Comparison of ENCODE assay signal across 21 cellular contexts in the genomic region with DNA sequence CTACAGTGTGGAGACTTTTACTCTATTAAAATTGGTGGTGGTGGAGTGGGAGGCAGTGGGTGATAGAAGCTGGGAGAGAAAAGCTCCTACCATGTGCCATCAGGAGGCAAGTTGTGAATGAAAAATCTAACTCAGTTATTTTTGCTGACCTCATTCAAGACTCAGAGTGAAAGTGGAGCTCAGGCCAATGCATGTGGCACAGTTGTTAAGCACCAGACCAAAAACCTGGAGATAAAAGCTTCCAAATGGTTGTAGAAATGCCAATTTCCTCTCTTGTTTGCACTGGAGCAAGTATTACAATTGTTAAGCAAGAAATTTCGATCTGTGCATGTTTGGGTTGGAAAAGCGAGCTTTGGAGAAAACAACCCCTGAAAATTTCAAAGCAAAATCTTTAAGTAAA.
A peak's percentile ranks its signal among the peaks of the same experiment; 100 is the strongest.
DNase-seq lines count a peak whose midpoint lies in the region; ATAC-seq, FAIRE-seq and TF ChIP-seq lines count a peak whose summit lies in the region.
"Had no signal": no experiment of that assay in that cellular context is flagged by ENCODE, and none has a peak within 500 bp of the region (broad histone marks: within the 10 kb centered on the region; RNA-seq: fewer than 3 reads in every experiment).

No MANE protein-coding gene starts in this region.

- DNase-seq in HepG2 (ENCODE audit: low spot score) (no peak), body of pancreas (peak in 1 of 4 donors; percentile 60), right lobe of liver (peak in 1 of 3 donors; percentile 56), SW 1271 (lab: John Stamatoyannopoulos, UW) (no peak), sigmoid colon (no peak), T-helper 2 cell (no peak)
- DNase-seq: 8988T; CD4-positive, alpha-beta memory T cell; GF-D8; Karpas-422; NCI-H1436; NCI-H1930; NCI-H345; NCI-H524 treated with DMSO at 0.1 percent for 48 hours had no signal

- H3K9ac ChIP-seq in liver (ENCODE audit: low read depth in 1 of 2, low read length in 2 of 2) (no peak overlapping the region), HepG2 (ENCODE audit: insufficient read depth, low read depth, low read length) (no peak overlapping the region)
- H3K9ac ChIP-seq: BLaER1 had no signal

- H3K4me3 ChIP-seq in liver (ENCODE audit: low read depth in 1 of 3, low read length in 3 of 3) (no peak overlapping the region), HepG2 (replicated peaks in 1 of 3; ENCODE audit: insufficient read depth in 1 of 3, low read depth in 2 of 3, low read length in 3 of 3) (no peak overlapping the region), body of pancreas (no peak overlapping the region), right lobe of liver (no peak overlapping the region), sigmoid colon (no peak overlapping the region)
- H3K4me3 ChIP-seq: BLaER1, SJSA1 had no signal

- no peaks in the 10 kb centered on the region for H3K27me3 ChIP-seq in liver (ENCODE audit: control insufficient read depth in 4 of 4, insufficient read depth in 4 of 4, low read length in 3 of 4)
- H3K27me3 ChIP-seq in HepG2 (ENCODE audit: control insufficient read depth in 1 of 2, insufficient read depth in 2 of 2, low read length in 2 of 2): no peaks in the 10 kb centered on the region; a peak in 1 of 5 replicates
- H3K27me3 ChIP-seq in body of pancreas: no peaks in the 10 kb centered on the region
- peaks cover 0 to 3% of the 10 kb centered on the region in 2 donors for H3K27me3 ChIP-seq in right lobe of liver
- no peaks in the 10 kb centered on the region for H3K27me3 ChIP-seq in sigmoid colon
- H3K27me3 ChIP-seq: BLaER1, SJSA1 had no signal

- H2AFZ ChIP-seq in HepG2 (ENCODE audit: low read length): no peak overlapping the region

- TF ChIP-seq EP300 in HepG2 (IDR thresholded peaks at IDR 0.05; ENCODE audit: low read depth in 2 of 2, low read length in 2 of 2) (no peak), HepG2 (CRISPR knock-in tag; IDR thresholded peaks at IDR 0.05; ENCODE audit: borderline replicate concordance) (no peak), sigmoid colon (IDR thresholded peaks at IDR 0.05) (no peak)

- TF ChIP-seq RAD21 in liver (IDR thresholded peaks at IDR 0.05): peak; percentile 22 to 46
- no peak for TF ChIP-seq RAD21 in HepG2 (CRISPR knock-in tag; IDR thresholded peaks at IDR 0.05)

- no peaks in the 10 kb centered on the region for H3K79me2 ChIP-seq in HepG2 (ENCODE audit: insufficient read depth, low read length)

- no peak overlapping the region for H3K4me2 ChIP-seq in HepG2 (ENCODE audit: low read depth, low read length)
- H3K4me2 ChIP-seq: BLaER1 had no signal

- POLR2A ChIA-PET in HepG2 (lab: Yijun Ruan, JAX): no interaction called here

- intact Hi-C loops in HepG2 (cut with micrococcal nuclease; ENCODE audit: unreplicated experiment): no loop called here
- intact Hi-C loops in body of pancreas (cut with DNase I): no loop called here
- intact Hi-C loops in right lobe of liver (cut with DNase I): no loop called here
- intact Hi-C loops in sigmoid colon (cut with DNase I): no loop called here

- H4K20me1 ChIP-seq in HepG2 (ENCODE audit: insufficient read depth, low read length): no peaks in the 10 kb centered on the region
- H4K20me1 ChIP-seq: BLaER1 had no signal

- no peaks in the 10 kb centered on the region for H3K36me3 ChIP-seq in liver (ENCODE audit: control insufficient read depth in 4 of 4, insufficient read depth in 3 of 4, low read depth in 1 of 4, low read length in 3 of 4)
- H3K36me3 ChIP-seq in HepG2 (replicated peaks in 1 of 2; ENCODE audit: control insufficient read depth in 1 of 2, insufficient read depth in 2 of 2, low read length in 2 of 2): no peaks in the 10 kb centered on the region
- no peaks in the 10 kb centered on the region for H3K36me3 ChIP-seq in body of pancreas (replicated peaks in 1 of 2; ENCODE audit: insufficient read depth in 1 of 2, low read depth in 2 of 2)
- H3K36me3 ChIP-seq in right lobe of liver: no peaks in the 10 kb centered on the region
- no peaks in the 10 kb centered on the region for H3K36me3 ChIP-seq in sigmoid colon
- H3K36me3 ChIP-seq: BLaER1, SJSA1 had no signal

- BruUV-seq in HepG2 (replicated peaks; lab: Mats Ljungman, UMichigan): no TSS peak

- H3K27ac ChIP-seq in liver (ENCODE audit: low read depth in 1 of 2, low read length in 2 of 2) (no peak overlapping the region), HepG2 (ENCODE audit: extremely low read length, insufficient read depth, low read length) (no peak overlapping the region), body of pancreas (no peak overlapping the region), right lobe of liver (no peak overlapping the region), sigmoid colon (no peak overlapping the region)
- H3K27ac ChIP-seq: BLaER1, SJSA1 had no signal

- 33% methylated on average over 2 of the region's 2 CpGs for WGBS in liver
- WGBS in HepG2 (ENCODE audit: low lambda C conversion rate): 13% methylated on average over 2 of the region's 2 CpGs
- WGBS in body of pancreas, 2 donors: 26 to 34% methylated on average over 2 of the region's 2 CpGs
- WGBS in right lobe of liver (ENCODE audit: insufficient coverage, low coverage, low lambda C conversion rate, missing lambda C conversion rate): 14% methylated on average over 2 of the region's 2 CpGs
- WGBS in sigmoid colon, 2 donors: 84 to 91% methylated on average over 2 of the region's 2 CpGs

- TF ChIP-seq POLR2A in HepG2 (IDR thresholded peaks at IDR 0.05; ENCODE audit: insufficient read depth in 1 of 2, low read depth in 2 of 2, low read length in 2 of 2): no peak
- no peak for TF ChIP-seq POLR2A in body of pancreas (IDR thresholded peaks at IDR 0.05)
- no peak for TF ChIP-seq POLR2A in right lobe of liver (IDR thresholded peaks at IDR 0.05)
- no peak for TF ChIP-seq POLR2A in sigmoid colon (IDR thresholded peaks at IDR 0.05)

- peaks cover 0 to 8% (median 3%) of the 10 kb centered on the region in 4 donors for H3K4me1 ChIP-seq in liver (ENCODE audit: control insufficient read depth in 4 of 4, insufficient read depth in 4 of 4, low read length in 3 of 4)
- no peaks in the 10 kb centered on the region for H3K4me1 ChIP-seq in HepG2 (ENCODE audit: insufficient read depth, low read length)
- no peaks in the 10 kb centered on the region for H3K4me1 ChIP-seq in body of pancreas
- peaks cover 0 to 15% (median 3%) of the 10 kb centered on the region in 4 donors for H3K4me1 ChIP-seq in right lobe of liver
- H3K4me1 ChIP-seq in sigmoid colon: peaks cover 0 to 4% (median 1%) of the 10 kb centered on the region in 4 donors
- H3K4me1 ChIP-seq: BLaER1 had no signal

- H3K9me3 ChIP-seq in liver (ENCODE audit: control insufficient read depth in 4 of 4, low read length in 3 of 4) (no peaks in the 10 kb centered on the region), HepG2 (ENCODE audit: low read length) (no peaks in the 10 kb centered on the region), body of pancreas (no peaks in the 10 kb centered on the region), right lobe of liver (no peaks in the 10 kb centered on the region), sigmoid colon (no peaks in the 10 kb centered on the region)
- H3K9me3 ChIP-seq: BLaER1, SJSA1 had no signal

- CTCF ChIA-PET in HepG2 (lab: Yijun Ruan, JAX; ENCODE audit: low intra/inter-chr PET ratio, low total read pairs): no interaction called here

- ATAC-seq in HepG2 (no peak), body of pancreas (peak; percentile 68), right lobe of liver (peak; percentile 92 to 98 (median 94)), HG03139 (IDR thresholded peaks at IDR 0.05; ENCODE audit: unreplicated experiment) (no peak)

- TF ChIP-seq CTCF in liver (IDR thresholded peaks at IDR 0.05; ENCODE audit: low read depth, low read length, missing input control) (no peak), HepG2 (CRISPR knock-in tag; IDR thresholded peaks at IDR 0.05) (no peak), body of pancreas (IDR thresholded peaks at IDR 0.05) (no peak), right lobe of liver (IDR thresholded peaks at IDR 0.05) (no peak), sigmoid colon (IDR thresholded peaks at IDR 0.05) (no peak)

- in situ Hi-C loops in HepG2 (cut with HindIII; ENCODE audit: extremely low pct_ligation_motif_present, low pct_unique_long_range_greater_than_20kb): no loop called here

- no peak for FAIRE-seq in HepG2 (lab: Jason Lieb, UNC)
- FAIRE-seq: GM12891, H54, HTR-8/SVneo had no signal

TF ChIP-seq in liver, 16 proteins besides CTCF, POLR2A, EP300 and RAD21 (continues in another document):
- TF ChIP-seq FOXA2 (IDR thresholded peaks at IDR 0.05) (peak; percentile 65), TAF1 (conservative IDR thresholded peaks at IDR 0.05) (no peak), FOXA1 (IDR thresholded peaks at IDR 0.05) (peak; percentile 56), HNF4G (IDR thresholded peaks at IDR 0.05) (no peak), SP1 (IDR thresholded peaks at IDR 0.05) (no peak), JUND (IDR thresholded peaks at IDR 0.05) (peak in 1 of 2 donors; percentile 71)
- TF ChIP-seq, protein P1, sequence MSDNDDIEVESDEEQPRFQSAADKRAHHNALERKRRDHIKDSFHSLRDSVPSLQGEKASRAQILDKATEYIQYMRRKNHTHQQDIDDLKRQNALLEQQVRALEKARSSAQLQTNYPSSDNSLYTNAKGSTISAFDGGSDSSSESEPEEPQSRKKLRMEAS (IDR thresholded peaks at IDR 0.05): peak; percentile 74

TF ChIP-seq in HepG2, 621 proteins besides CTCF, POLR2A, EP300 and RAD21:
- TF ChIP-seq KLF9 (CRISPR knock-in tag; IDR thresholded peaks at IDR 0.05; ENCODE audit: low read depth): no peak
- no peak for TF ChIP-seq ZNF564 (CRISPR knock-in tag; IDR thresholded peaks at IDR 0.05)

Comparison
In these comparisons a context has a peak if more than half of its experiments do, and no peak if none do; other contexts are left out.
1. ATAC-seq: peak in body of pancreas (single experiment) and right lobe of liver (4 of 4); none in HepG2 (single experiment) and HG03139 (single experiment).